In the genomic region with DNA sequence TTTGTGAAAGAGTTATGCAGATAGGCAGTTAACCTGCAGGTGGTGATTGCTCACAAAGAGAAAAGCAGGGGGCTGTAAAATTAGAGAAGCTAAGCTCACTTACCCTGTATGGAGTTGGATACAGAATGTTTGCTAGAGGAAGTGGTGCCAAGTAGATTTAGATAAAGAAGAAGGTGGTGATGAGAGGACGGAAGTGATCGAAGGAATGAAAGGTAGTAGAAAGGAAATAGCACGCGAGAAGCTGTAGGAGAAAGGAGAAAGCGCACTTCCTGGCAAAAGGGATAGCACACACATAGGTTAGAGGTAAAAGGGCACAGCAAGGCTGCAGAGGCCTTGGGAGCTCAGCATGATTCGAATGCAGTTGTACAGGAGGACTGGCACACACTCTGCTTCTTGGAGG, we compare ENCODE assay signal across 2 cellular contexts.
TF ChIP-seq lines count a peak whose summit lies in the region.

No MANE protein-coding gene starts in this region.

TF ChIP-seq in GM23338, 12 proteins besides CTCF, POLR2A, EP300 and RAD21:
- TF ChIP-seq NANOG (IDR thresholded peaks at IDR 0.05; ENCODE audit: borderline replicate concordance) (no peak), CREB1 (CRISPR knock-in tag; IDR thresholded peaks at IDR 0.05; ENCODE audit: low read depth) (no peak), EZH2phosphoT487 (IDR thresholded peaks at IDR 0.05; ENCODE audit: unreplicated experiment) (no peak), EZH2 (IDR thresholded peaks at IDR 0.05; ENCODE audit: low read depth, unreplicated experiment) (no peak), JUNB (IDR thresholded peaks at IDR 0.05; ENCODE audit: unreplicated experiment) (no peak), STAT1 (IDR thresholded peaks at IDR 0.05; ENCODE audit: unreplicated experiment) (no peak), ZNF114 (CRISPR knock-in tag; IDR thresholded peaks at IDR 0.05) (no peak), ZNF331 (CRISPR knock-in tag; IDR thresholded peaks at IDR 0.05; ENCODE audit: low read depth) (no peak), POLR2AphosphoS5 (IDR thresholded peaks at IDR 0.05; ENCODE audit: low read depth) (no peak)
- TF ChIP-seq, protein P1, sequence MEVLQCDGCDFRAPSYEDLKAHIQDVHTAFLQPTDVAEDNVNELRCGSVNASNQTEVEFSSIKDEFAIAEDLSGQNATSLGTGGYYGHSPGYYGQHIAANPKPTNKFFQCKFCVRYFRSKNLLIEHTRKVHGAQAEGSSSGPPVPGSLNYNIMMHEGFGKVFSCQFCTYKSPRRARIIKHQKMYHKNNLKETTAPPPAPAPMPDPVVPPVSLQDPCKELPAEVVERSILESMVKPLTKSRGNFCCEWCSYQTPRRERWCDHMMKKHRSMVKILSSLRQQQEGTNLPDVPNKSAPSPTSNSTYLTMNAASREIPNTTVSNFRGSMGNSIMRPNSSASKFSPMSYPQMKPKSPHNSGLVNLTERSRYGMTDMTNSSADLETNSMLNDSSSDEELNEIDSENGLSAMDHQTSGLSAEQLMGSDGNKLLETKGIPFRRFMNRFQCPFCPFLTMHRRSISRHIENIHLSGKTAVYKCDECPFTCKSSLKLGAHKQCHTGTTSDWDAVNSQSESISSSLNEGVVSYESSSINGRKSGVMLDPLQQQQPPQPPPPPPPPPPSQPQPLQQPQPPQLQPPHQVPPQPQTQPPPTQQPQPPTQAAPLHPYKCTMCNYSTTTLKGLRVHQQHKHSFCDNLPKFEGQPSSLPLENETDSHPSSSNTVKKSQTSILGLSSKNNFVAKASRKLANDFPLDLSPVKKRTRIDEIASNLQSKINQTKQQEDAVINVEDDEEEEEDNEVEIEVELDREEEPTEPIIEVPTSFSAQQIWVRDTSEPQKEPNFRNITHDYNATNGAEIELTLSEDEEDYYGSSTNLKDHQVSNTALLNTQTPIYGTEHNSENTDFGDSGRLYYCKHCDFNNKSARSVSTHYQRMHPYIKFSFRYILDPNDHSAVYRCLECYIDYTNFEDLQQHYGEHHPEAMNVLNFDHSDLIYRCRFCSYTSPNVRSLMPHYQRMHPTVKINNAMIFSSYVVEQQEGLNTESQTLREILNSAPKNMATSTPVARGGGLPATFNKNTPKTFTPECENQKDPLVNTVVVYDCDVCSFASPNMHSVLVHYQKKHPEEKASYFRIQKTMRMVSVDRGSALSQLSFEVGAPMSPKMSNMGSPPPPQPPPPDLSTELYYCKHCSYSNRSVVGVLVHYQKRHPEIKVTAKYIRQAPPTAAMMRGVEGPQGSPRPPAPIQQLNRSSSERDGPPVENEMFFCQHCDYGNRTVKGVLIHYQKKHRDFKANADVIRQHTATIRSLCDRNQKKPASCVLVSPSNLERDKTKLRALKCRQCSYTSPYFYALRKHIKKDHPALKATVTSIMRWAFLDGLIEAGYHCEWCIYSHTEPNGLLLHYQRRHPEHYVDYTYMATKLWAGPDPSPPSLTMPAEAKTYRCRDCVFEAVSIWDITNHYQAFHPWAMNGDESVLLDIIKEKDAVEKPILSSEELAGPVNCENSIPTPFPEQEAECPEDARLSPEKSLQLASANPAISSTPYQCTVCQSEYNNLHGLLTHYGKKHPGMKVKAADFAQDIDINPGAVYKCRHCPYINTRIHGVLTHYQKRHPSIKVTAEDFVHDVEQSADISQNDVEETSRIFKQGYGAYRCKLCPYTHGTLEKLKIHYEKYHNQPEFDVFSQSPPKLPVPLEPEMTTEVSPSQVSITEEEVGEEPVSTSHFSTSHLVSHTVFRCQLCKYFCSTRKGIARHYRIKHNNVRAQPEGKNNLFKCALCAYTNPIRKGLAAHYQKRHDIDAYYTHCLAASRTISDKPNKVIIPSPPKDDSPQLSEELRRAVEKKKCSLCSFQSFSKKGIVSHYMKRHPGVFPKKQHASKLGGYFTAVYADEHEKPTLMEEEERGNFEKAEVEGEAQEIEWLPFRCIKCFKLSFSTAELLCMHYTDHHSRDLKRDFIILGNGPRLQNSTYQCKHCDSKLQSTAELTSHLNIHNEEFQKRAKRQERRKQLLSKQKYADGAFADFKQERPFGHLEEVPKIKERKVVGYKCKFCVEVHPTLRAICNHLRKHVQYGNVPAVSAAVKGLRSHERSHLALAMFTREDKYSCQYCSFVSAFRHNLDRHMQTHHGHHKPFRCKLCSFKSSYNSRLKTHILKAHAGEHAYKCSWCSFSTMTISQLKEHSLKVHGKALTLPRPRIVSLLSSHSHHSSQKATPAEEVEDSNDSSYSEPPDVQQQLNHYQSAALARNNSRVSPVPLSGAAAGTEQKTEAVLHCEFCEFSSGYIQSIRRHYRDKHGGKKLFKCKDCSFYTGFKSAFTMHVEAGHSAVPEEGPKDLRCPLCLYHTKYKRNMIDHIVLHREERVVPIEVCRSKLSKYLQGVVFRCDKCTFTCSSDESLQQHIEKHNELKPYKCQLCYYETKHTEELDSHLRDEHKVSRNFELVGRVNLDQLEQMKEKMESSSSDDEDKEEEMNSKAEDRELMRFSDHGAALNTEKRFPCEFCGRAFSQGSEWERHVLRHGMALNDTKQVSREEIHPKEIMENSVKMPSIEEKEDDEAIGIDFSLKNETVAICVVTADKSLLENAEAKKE (CRISPR knock-in tag; IDR thresholded peaks at IDR 0.05), result no peak
- TF ChIP-seq, protein P2, sequence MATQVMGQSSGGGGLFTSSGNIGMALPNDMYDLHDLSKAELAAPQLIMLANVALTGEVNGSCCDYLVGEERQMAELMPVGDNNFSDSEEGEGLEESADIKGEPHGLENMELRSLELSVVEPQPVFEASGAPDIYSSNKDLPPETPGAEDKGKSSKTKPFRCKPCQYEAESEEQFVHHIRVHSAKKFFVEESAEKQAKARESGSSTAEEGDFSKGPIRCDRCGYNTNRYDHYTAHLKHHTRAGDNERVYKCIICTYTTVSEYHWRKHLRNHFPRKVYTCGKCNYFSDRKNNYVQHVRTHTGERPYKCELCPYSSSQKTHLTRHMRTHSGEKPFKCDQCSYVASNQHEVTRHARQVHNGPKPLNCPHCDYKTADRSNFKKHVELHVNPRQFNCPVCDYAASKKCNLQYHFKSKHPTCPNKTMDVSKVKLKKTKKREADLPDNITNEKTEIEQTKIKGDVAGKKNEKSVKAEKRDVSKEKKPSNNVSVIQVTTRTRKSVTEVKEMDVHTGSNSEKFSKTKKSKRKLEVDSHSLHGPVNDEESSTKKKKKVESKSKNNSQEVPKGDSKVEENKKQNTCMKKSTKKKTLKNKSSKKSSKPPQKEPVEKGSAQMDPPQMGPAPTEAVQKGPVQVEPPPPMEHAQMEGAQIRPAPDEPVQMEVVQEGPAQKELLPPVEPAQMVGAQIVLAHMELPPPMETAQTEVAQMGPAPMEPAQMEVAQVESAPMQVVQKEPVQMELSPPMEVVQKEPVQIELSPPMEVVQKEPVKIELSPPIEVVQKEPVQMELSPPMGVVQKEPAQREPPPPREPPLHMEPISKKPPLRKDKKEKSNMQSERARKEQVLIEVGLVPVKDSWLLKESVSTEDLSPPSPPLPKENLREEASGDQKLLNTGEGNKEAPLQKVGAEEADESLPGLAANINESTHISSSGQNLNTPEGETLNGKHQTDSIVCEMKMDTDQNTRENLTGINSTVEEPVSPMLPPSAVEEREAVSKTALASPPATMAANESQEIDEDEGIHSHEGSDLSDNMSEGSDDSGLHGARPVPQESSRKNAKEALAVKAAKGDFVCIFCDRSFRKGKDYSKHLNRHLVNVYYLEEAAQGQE (IDR thresholded peaks at IDR 0.05; ENCODE audit: unreplicated experiment), result no peak

TF ChIP-seq in H1, 55 proteins besides CTCF, POLR2A, EP300 and RAD21:
- TF ChIP-seq, protein P3, sequence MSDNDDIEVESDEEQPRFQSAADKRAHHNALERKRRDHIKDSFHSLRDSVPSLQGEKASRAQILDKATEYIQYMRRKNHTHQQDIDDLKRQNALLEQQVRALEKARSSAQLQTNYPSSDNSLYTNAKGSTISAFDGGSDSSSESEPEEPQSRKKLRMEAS (IDR thresholded peaks at IDR 0.05), result no peak
- no peak for TF ChIP-seq TAF7 (optimal IDR thresholded peaks at IDR 0.05; ENCODE audit: borderline replicate concordance, low read depth, low read length)
- TF ChIP-seq CHD1 (IDR thresholded peaks at IDR 0.05; ENCODE audit: low read depth, low read length), result no peak
- no peak for TF ChIP-seq CTBP2 (IDR thresholded peaks at IDR 0.05; ENCODE audit: borderline replicate concordance, insufficient read depth, insufficient read length, low read length)
- TF ChIP-seq KDM1A (IDR thresholded peaks at IDR 0.05; ENCODE audit: borderline replicate concordance, low read length), result no peak
- no peak for TF ChIP-seq FOSL1 (IDR thresholded peaks at IDR 0.05; ENCODE audit: insufficient read depth, low read depth, low read length)
- TF ChIP-seq, protein P4, sequence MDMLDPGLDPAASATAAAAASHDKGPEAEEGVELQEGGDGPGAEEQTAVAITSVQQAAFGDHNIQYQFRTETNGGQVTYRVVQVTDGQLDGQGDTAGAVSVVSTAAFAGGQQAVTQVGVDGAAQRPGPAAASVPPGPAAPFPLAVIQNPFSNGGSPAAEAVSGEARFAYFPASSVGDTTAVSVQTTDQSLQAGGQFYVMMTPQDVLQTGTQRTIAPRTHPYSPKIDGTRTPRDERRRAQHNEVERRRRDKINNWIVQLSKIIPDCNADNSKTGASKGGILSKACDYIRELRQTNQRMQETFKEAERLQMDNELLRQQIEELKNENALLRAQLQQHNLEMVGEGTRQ (IDR thresholded peaks at IDR 0.05; ENCODE audit: low read length), result no peak
- no peak for TF ChIP-seq CREB1 (IDR thresholded peaks at IDR 0.05)
- TF ChIP-seq RFX5 (IDR thresholded peaks at IDR 0.05; ENCODE audit: borderline replicate concordance, low read depth, low read length), result no peak
- no peak for TF ChIP-seq ASH2L (IDR thresholded peaks at IDR 0.05; ENCODE audit: low read length)
- TF ChIP-seq RXRA (IDR thresholded peaks at IDR 0.05; ENCODE audit: insufficient read depth, low read depth, low read length), result no peak
- TF ChIP-seq, protein P5, sequence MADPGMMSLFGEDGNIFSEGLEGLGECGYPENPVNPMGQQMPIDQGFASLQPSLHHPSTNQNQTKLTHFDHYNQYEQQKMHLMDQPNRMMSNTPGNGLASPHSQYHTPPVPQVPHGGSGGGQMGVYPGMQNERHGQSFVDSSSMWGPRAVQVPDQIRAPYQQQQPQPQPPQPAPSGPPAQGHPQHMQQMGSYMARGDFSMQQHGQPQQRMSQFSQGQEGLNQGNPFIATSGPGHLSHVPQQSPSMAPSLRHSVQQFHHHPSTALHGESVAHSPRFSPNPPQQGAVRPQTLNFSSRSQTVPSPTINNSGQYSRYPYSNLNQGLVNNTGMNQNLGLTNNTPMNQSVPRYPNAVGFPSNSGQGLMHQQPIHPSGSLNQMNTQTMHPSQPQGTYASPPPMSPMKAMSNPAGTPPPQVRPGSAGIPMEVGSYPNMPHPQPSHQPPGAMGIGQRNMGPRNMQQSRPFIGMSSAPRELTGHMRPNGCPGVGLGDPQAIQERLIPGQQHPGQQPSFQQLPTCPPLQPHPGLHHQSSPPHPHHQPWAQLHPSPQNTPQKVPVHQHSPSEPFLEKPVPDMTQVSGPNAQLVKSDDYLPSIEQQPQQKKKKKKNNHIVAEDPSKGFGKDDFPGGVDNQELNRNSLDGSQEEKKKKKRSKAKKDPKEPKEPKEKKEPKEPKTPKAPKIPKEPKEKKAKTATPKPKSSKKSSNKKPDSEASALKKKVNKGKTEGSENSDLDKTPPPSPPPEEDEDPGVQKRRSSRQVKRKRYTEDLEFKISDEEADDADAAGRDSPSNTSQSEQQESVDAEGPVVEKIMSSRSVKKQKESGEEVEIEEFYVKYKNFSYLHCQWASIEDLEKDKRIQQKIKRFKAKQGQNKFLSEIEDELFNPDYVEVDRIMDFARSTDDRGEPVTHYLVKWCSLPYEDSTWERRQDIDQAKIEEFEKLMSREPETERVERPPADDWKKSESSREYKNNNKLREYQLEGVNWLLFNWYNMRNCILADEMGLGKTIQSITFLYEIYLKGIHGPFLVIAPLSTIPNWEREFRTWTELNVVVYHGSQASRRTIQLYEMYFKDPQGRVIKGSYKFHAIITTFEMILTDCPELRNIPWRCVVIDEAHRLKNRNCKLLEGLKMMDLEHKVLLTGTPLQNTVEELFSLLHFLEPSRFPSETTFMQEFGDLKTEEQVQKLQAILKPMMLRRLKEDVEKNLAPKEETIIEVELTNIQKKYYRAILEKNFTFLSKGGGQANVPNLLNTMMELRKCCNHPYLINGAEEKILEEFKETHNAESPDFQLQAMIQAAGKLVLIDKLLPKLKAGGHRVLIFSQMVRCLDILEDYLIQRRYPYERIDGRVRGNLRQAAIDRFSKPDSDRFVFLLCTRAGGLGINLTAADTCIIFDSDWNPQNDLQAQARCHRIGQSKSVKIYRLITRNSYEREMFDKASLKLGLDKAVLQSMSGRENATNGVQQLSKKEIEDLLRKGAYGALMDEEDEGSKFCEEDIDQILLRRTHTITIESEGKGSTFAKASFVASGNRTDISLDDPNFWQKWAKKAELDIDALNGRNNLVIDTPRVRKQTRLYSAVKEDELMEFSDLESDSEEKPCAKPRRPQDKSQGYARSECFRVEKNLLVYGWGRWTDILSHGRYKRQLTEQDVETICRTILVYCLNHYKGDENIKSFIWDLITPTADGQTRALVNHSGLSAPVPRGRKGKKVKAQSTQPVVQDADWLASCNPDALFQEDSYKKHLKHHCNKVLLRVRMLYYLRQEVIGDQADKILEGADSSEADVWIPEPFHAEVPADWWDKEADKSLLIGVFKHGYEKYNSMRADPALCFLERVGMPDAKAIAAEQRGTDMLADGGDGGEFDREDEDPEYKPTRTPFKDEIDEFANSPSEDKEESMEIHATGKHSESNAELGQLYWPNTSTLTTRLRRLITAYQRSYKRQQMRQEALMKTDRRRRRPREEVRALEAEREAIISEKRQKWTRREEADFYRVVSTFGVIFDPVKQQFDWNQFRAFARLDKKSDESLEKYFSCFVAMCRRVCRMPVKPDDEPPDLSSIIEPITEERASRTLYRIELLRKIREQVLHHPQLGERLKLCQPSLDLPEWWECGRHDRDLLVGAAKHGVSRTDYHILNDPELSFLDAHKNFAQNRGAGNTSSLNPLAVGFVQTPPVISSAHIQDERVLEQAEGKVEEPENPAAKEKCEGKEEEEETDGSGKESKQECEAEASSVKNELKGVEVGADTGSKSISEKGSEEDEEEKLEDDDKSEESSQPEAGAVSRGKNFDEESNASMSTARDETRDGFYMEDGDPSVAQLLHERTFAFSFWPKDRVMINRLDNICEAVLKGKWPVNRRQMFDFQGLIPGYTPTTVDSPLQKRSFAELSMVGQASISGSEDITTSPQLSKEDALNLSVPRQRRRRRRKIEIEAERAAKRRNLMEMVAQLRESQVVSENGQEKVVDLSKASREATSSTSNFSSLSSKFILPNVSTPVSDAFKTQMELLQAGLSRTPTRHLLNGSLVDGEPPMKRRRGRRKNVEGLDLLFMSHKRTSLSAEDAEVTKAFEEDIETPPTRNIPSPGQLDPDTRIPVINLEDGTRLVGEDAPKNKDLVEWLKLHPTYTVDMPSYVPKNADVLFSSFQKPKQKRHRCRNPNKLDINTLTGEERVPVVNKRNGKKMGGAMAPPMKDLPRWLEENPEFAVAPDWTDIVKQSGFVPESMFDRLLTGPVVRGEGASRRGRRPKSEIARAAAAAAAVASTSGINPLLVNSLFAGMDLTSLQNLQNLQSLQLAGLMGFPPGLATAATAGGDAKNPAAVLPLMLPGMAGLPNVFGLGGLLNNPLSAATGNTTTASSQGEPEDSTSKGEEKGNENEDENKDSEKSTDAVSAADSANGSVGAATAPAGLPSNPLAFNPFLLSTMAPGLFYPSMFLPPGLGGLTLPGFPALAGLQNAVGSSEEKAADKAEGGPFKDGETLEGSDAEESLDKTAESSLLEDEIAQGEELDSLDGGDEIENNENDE (IDR thresholded peaks at IDR 0.05; ENCODE audit: insufficient replicate concordance, low read length), result no peak
- no peak for TF ChIP-seq YY1 (IDR thresholded peaks at IDR 0.05; ENCODE audit: low read depth, low read length)
- no peak for TF ChIP-seq SP4 (IDR thresholded peaks at IDR 0.05; ENCODE audit: low read length)
- no peak for TF ChIP-seq SIN3A (conservative IDR thresholded peaks at IDR 0.05 in 1 of 2, IDR thresholded peaks at IDR 0.05 in 1 of 2; ENCODE audit: low read depth in 1 of 2, low read length in 2 of 2)
- no peak for TF ChIP-seq SUZ12 (IDR thresholded peaks at IDR 0.05; ENCODE audit: low read length)
- TF ChIP-seq NANOG (IDR thresholded peaks at IDR 0.05; ENCODE audit: insufficient read depth, low read depth, low read length, poor library complexity, severe bottlenecking), result no peak
- TF ChIP-seq CEBPB (IDR thresholded peaks at IDR 0.05; ENCODE audit: low read depth, low read length), result no peak
- no peak for TF ChIP-seq TBP (IDR thresholded peaks at IDR 0.05; ENCODE audit: low read depth, low read length)
